In the genomic region with DNA sequence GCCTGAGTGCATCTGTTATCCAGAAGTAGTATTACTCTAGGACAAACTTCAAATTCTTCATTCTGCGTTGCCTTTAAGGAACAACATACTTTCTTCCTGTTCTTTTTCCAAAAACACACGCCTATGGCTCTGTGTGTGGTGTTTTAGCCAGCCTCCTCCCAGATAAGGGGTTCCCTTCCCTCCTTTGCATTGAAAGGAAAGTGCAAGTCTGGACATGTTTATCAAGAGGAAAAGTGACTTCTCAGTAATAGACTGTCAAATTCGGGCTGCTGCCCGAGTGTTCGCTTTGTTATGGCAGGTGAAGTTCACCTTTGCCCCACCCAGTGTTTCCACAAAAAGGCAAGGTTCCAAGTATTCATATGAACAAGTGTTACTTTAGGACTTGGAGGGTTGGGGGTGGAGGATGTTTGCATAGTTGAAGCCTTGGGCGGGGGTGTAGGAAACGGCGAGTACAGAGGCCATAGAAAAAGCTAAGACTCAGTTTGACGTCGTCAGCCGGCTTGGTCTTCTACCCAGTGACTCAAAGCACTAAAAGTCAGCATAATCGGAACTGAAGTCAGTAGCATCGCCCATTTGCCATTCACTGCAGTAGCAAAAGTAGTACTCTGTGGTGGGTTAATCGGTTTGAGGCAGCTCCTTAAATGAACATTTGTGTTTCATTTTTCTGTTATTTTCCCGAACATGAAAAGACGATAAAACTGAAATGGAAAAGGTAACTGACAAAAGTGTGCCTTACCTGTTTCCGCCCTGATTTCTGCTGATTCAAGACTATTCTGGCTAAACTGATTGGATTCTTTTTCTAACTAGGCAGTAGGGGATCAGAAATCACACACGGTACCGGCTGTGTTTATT, we compare ENCODE assay signal across 7 cellular contexts. TPM values are rescaled to one million over a fixed set of nuclear protein-coding genes. Genes with fewer than 3 reads are reported as not detected.
DNase-seq lines count a peak whose midpoint lies in the region; TF ChIP-seq lines count a peak whose summit lies in the region.

No MANE protein-coding gene starts in this region.

- DNase-seq in GM20000 (ENCODE audit: low spot score), result peak; percentile 52
- peak; percentile 43 to 70 for DNase-seq in activated CD8-positive, alpha-beta memory T cell treated with anti-CD3 and anti-CD28 coated beads for 4 hours (ENCODE audit: low read depth in 2 of 2)
- DNase-seq in esophagus squamous epithelium (lab: John Stamatoyannopoulos, UW), result no peak
- DNase-seq in sigmoid colon, result no peak
- no peak for DNase-seq in retina
- DNase-seq in NCI-H1694 treated with DMSO at 0.1 percent for 48 hours (lab: John Stamatoyannopoulos, UW), result no peak

- peak overlapping the region; percentile 81 for H3K4me3 ChIP-seq in Loucy (ENCODE audit: low read length, poor library complexity, severe bottlenecking)
- peak overlapping the region; percentile 31 to 67 (median 54) for H3K4me3 ChIP-seq in esophagus squamous epithelium
- H3K4me3 ChIP-seq in sigmoid colon, result peak overlapping the region in 3 of 4 donors; percentile 17 to 42 (median 32)

- TF ChIP-seq EP300 in sigmoid colon (IDR thresholded peaks at IDR 0.05), result no peak

- no peaks in the 10 kb centered on the region for H3K36me3 ChIP-seq in Loucy (ENCODE audit: insufficient read depth, low read length)
- peaks cover 0 to 8% (median 0%) of the 10 kb centered on the region in 3 donors for H3K36me3 ChIP-seq in esophagus squamous epithelium
- no peaks in the 10 kb centered on the region for H3K36me3 ChIP-seq in sigmoid colon

- no peaks in the 10 kb centered on the region for H3K79me2 ChIP-seq in Loucy (ENCODE audit: insufficient read depth, low read length)

- TF ChIP-seq CTCF in GM20000 (IDR thresholded peaks at IDR 0.05; ENCODE audit: extremely low read depth, missing control alignments) (no peak), Loucy (conservative IDR thresholded peaks at IDR 0.05; ENCODE audit: low read length) (no peak), esophagus squamous epithelium (IDR thresholded peaks at IDR 0.05) (no peak), sigmoid colon (IDR thresholded peaks at IDR 0.05) (no peak)

- H3F3A ChIP-seq in Loucy (ENCODE audit: low read depth), result no peaks in the 10 kb centered on the region

- no peaks in the 10 kb centered on the region for H3K9me2 ChIP-seq in Loucy (replicated peaks; ENCODE audit: low read depth, low read length)

- peak overlapping the region; percentile 92 for H3K9ac ChIP-seq in Loucy (ENCODE audit: low read depth, low read length, poor library complexity, severe bottlenecking)

- H3K4me1 ChIP-seq in Loucy (ENCODE audit: insufficient read depth, low read length, poor library complexity, severe bottlenecking) (peaks cover 64% of the 10 kb centered on the region), esophagus squamous epithelium (peaks cover 15 to 87% (median 25%) of the 10 kb centered on the region in 3 donors), sigmoid colon (peaks cover 0 to 6% (median 0%) of the 10 kb centered on the region in 4 donors)

- 12 to 21% methylated on average over 19 of the region's 19 CpGs for WGBS in esophagus squamous epithelium, 2 donors
- WGBS in sigmoid colon, 2 donors, result 5 to 31% methylated on average over 19 of the region's 19 CpGs

- H3K27me3 ChIP-seq in Loucy (ENCODE audit: insufficient read depth, low read length, poor library complexity, severe bottlenecking) (no peaks in the 10 kb centered on the region), esophagus squamous epithelium (no peaks in the 10 kb centered on the region), sigmoid colon (peaks cover 0 to 59% (median 22%) of the 10 kb centered on the region in 3 donors)

- no peaks in the 10 kb centered on the region for H4K20me1 ChIP-seq in Loucy (ENCODE audit: insufficient read depth, low read length, poor library complexity, severe bottlenecking)

- H3K9me3 ChIP-seq in Loucy (ENCODE audit: insufficient read depth, low read depth, low read length), result no peaks in the 10 kb centered on the region
- H3K9me3 ChIP-seq in esophagus squamous epithelium, result no peaks in the 10 kb centered on the region
- no peaks in the 10 kb centered on the region for H3K9me3 ChIP-seq in sigmoid colon

- intact Hi-C loops in esophagus squamous epithelium (cut with DNase I), result no loop called here
- intact Hi-C loops in sigmoid colon (cut with DNase I), result loop anchor here (10.0 kb wide), 1 partner anchor 614 kb away; no protein-coding TSS in a partner anchor

- H3K4me2 ChIP-seq in Loucy (ENCODE audit: low read depth, low read length, poor library complexity, severe bottlenecking), result peak overlapping the region; percentile 77

- TF ChIP-seq POLR2A in esophagus squamous epithelium (IDR thresholded peaks at IDR 0.05) (peak in 2 of 4 donors; percentile 43 to 74), sigmoid colon (IDR thresholded peaks at IDR 0.05) (no peak)

- peak overlapping the region; percentile 88; the same call in 1 of the 2 replicates for H2AFZ ChIP-seq in Loucy (ENCODE audit: low read length)

- H3K27ac ChIP-seq in esophagus squamous epithelium (peak overlapping the region; percentile 83 to 90 (median 90)), sigmoid colon (peak overlapping the region; percentile 38 to 73 (median 50))

RNA-seq across cellular contexts. Expression of a gene that starts 12.5 kb away (rescaled TPM):
- total RNA-seq in esophagus squamous epithelium, result 10 to 100 TPM; 18.3 to 75.8 (median 35.4) TPM
- total RNA-seq in sigmoid colon, result 1 to 10 TPM in 3 of 4 donors, under 1 TPM in 1; 0.55 to 1.6 (median 1.2) TPM
- 10 to 100 TPM in 1 of 3 donors, 1 to 10 TPM in 2; 3.0 to 17.6 (median 7.2) TPM for polyA plus RNA-seq in sigmoid colon

Comparison
In these comparisons a context has a peak if more than half of its experiments do, and no peak if none do; other contexts are left out.
1. DNase-seq: peak in GM20000 (single experiment) and activated CD8-positive, alpha-beta memory T cell treated with anti-CD3 and anti-CD28 coated beads for 4 hours (2 of 2); none in esophagus squamous epithelium (single experiment), sigmoid colon (single experiment), retina (single experiment) and NCI-H1694 treated with DMSO at 0.1 percent for 48 hours (single experiment).
2. RNA of a gene that starts 12.5 kb away (total RNA-seq): 18.3 to 75.8 TPM in esophagus squamous epithelium; 0.55 to 1.6 TPM in sigmoid colon; every median in the first group is over 4 times any median in the second.
3. Peak in every context shown above with its lines, with median percentiles within 50 percentile points of each other: H3K4me3 ChIP-seq.